ENCODE assay signal across 8 cellular contexts in the genomic region with DNA sequence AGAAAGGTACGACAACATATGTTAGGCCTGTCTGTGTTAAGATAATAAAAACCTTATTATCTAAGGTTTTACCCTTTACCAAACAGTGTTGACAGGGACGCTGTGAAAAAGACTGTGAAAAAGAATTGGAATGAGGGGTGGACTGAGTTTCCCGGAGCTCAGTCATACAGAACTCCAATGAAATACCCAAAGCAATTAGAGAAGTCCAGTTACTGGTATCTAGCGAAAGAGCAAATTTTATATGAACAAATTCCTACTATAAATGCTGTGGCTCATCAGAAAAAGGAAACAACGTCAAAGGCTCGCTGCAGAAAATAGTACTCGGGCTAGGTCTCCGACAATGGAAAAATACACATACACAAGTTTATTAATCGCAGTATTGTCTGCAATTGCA. TPM values are rescaled to one million over a fixed set of nuclear protein-coding genes. Genes with fewer than 3 reads are reported as not detected.
DNase-seq lines count a peak whose midpoint lies in the region; ATAC-seq and TF ChIP-seq lines count a peak whose summit lies in the region.

No MANE protein-coding gene starts in this region.

- no peaks in the 10 kb centered on the region for H3K9me3 ChIP-seq in heart left ventricle
- H3K9me3 ChIP-seq in skeletal muscle tissue (ENCODE audit: control insufficient read depth in 3 of 3, low read length in 3 of 3) = no peaks in the 10 kb centered on the region

- intact Hi-C loops in heart left ventricle (cut with DNase I) = loop anchor here in 6 of 10 donors (1.0 to 10.0 kb wide), 5 partner anchors 88 to 135 kb away; partner anchors contain the start of genes DSTYK (in 1 of the 6) and TMCC2 (in 1 of the 6)

- peak; percentile 21 for TF ChIP-seq CTCF in 22Rv1 (IDR thresholded peaks at IDR 0.05)
- peak in 1 of 12 donors; percentile 2 for TF ChIP-seq CTCF in heart left ventricle (IDR thresholded peaks at IDR 0.05)

- peak overlapping the region; percentile 97 to 100 (median 100) for H3K9ac ChIP-seq in skeletal muscle tissue (ENCODE audit: low read depth in 1 of 3, low read length in 3 of 3)

- peaks cover 7 to 31% (median 26%) of the 10 kb centered on the region in 12 donors for H3K4me1 ChIP-seq in heart left ventricle
- H3K4me1 ChIP-seq in skeletal muscle tissue (ENCODE audit: control insufficient read depth in 3 of 3, insufficient read depth in 3 of 3, low read length in 3 of 3) = peaks cover 18 to 23% (median 23%) of the 10 kb centered on the region in 3 donors

- peak in 2 of 4 donors; percentile 2 to 10 for ATAC-seq in heart left ventricle
- no peak for ATAC-seq in GM19023 (IDR thresholded peaks at IDR 0.05; ENCODE audit: unreplicated experiment)

- H3K27ac ChIP-seq in 22Rv1 = peak overlapping the region; percentile 88
- peak overlapping the region; percentile 89 to 98 (median 94) for H3K27ac ChIP-seq in heart left ventricle
- H3K27ac ChIP-seq in skeletal muscle tissue (ENCODE audit: low read depth, low read length) = peak overlapping the region; percentile 83

- H3K4me1 Mint-ChIP-seq in T-helper 2 cell treated with Interferon-gamma antibody and Interleukin-4, amounts not matched to agents 5 μg/mL and 100 μg/mL, for 36 hours (ENCODE audit: low read depth) = peaks cover 24% of the 10 kb centered on the region

- peaks cover 4% of the 10 kb centered on the region for H3K36me3 Mint-ChIP-seq in T-helper 2 cell treated with Interferon-gamma antibody and Interleukin-4, amounts not matched to agents 5 μg/mL and 100 μg/mL, for 36 hours (ENCODE audit: low read depth)

- no peak for TF ChIP-seq POLR2A in heart left ventricle (IDR thresholded peaks at IDR 0.05)

- H3K36me3 ChIP-seq in H7 (replicated peaks; ENCODE audit: control insufficient read depth, insufficient read depth, low read length) (peaks cover 1% of the 10 kb centered on the region), heart left ventricle (peaks cover 0 to 20% (median 11%) of the 10 kb centered on the region in 9 donors), skeletal muscle tissue (ENCODE audit: control insufficient read depth in 3 of 3, insufficient read depth in 3 of 3, low read length in 3 of 3) (peaks cover 0 to 3% (median 2%) of the 10 kb centered on the region in 3 donors)

- H3K9me3 Mint-ChIP-seq in T-helper 2 cell treated with Interferon-gamma antibody and Interleukin-4, amounts not matched to agents 5 μg/mL and 100 μg/mL, for 36 hours = no peaks in the 10 kb centered on the region

- H3K4me3 Mint-ChIP-seq in T-helper 2 cell treated with Interferon-gamma antibody and Interleukin-4, amounts not matched to agents 5 μg/mL and 100 μg/mL, for 36 hours = peak overlapping the region; percentile 95

- H3K27me3 ChIP-seq in H7 (ENCODE audit: control insufficient read depth, insufficient read depth, low read length) (no peaks in the 10 kb centered on the region), heart left ventricle (no peaks in the 10 kb centered on the region), skeletal muscle tissue (ENCODE audit: control insufficient read depth in 3 of 3, insufficient read depth in 3 of 3, low read length in 3 of 3) (no peaks in the 10 kb centered on the region)

- H3K4me3 ChIP-seq in H7 (ENCODE audit: insufficient read depth, low read depth, low read length) = peak overlapping the region; percentile 99
- H3K4me3 ChIP-seq in heart left ventricle = peak overlapping the region; percentile 68 to 96 (median 81)
- H3K4me3 ChIP-seq in skeletal muscle tissue (ENCODE audit: low read length in 3 of 3) = peak overlapping the region; percentile 96 to 100 (median 100)

- peak overlapping the region; percentile 97 for H3K27ac Mint-ChIP-seq in T-helper 2 cell treated with Interferon-gamma antibody and Interleukin-4, amounts not matched to agents 5 μg/mL and 100 μg/mL, for 36 hours

- H3K27me3 Mint-ChIP-seq in T-helper 2 cell treated with Interferon-gamma antibody and Interleukin-4, amounts not matched to agents 5 μg/mL and 100 μg/mL, for 36 hours (ENCODE audit: low read depth) = no peaks in the 10 kb centered on the region

- 21 to 37% (median 29%) methylated on average over 9 of the region's 9 CpGs for WGBS in heart left ventricle, 4 donors

- no peak for DNase-seq in H7
- DNase-seq in T-helper 2 cell treated with Interferon-gamma antibody and Interleukin-4, amounts not matched to agents 5 μg/mL and 100 μg/mL, for 36 hours (ENCODE audit: low spot score) = no peak
- DNase-seq in heart left ventricle = no peak
- DNase-seq in GOT3 (lab: John Stamatoyannopoulos, UW) = no peak
- DNase-seq in H4 (ENCODE audit: low spot score) = no peak

RNA-seq across cellular contexts. Expression of gene RBBP5, which starts 0.7 kb away (rescaled TPM):
- total RNA-seq in H7 (2014; rRNA removed; shearing (Covaris generic)) = 21.7 and 24.6 TPM in 2 replicates
- total RNA-seq in heart left ventricle (10 to 100 TPM in 5 of 9 donors, 1 to 10 TPM in 4; 8.4 to 12.1 (median 10.1) TPM), skeletal muscle tissue (12.5 TPM)
- 1 to 10 TPM; 3.8 to 8.2 TPM for polyA plus RNA-seq in heart left ventricle
- 18.6 and 18.7 TPM in 2 replicates for total RNA-seq in H4 (2014; rRNA removed; shearing (Covaris generic))

RNA-seq across cellular contexts. Expression of gene TMEM81, which starts 38.2 kb away (rescaled TPM):
- 1.9 and 2.6 TPM in 2 replicates for total RNA-seq in H7 (2014; rRNA removed; shearing (Covaris generic))
- total RNA-seq in heart left ventricle (1 to 10 TPM; 1.3 to 3.8 (median 2.3) TPM), skeletal muscle tissue (0.52 TPM)
- polyA plus RNA-seq in heart left ventricle = 1 to 10 TPM; 3.0 to 3.3 TPM
- 0.99 TPM in 1 of 2 replicates, not detected in the other for total RNA-seq in H4 (2014; rRNA removed; shearing (Covaris generic))
